2 cellular contexts compared by ENCODE assay signal in the genomic region with DNA sequence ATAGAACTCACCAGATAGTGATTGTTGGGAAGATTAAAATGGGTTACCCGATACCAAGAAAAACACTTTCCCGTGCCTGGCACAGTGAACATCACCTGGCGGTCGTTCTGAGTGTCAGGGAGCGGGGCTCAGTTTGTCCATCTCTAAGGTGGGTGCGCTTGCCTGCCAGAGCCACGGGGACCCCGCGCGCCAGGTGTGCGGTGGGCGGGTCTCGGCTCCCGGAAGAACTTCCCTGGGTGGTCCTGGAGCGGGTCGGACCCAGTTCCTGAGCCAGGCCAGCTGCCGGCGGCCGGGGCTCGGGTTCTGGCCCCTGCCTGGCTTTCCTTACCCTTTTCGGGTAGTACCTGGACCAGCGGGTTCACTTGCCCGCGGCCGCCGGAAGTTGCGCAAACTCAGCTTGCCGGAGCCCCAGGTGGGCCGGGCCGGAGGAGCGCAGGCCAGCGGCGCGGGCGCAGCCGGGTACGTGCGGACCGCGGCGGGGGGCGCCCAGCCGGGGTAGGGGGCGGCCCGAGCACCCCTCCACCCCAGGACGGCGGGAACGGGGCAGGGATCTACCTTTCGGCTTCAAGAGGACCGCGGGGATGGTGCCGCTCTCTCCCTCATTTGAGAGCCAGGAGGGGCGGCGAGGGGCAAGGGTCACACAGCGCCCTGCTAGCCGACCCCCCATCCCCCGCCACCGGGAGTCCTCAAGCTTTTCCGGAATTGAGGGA.
TF ChIP-seq lines count a peak whose summit lies in the region.

No MANE protein-coding gene starts in this region.

TF ChIP-seq in GM12878, 131 proteins besides CTCF, POLR2A, EP300 and RAD21:
- TF ChIP-seq CEBPB (IDR thresholded peaks at IDR 0.05; ENCODE audit: borderline replicate concordance in 1 of 2, low read depth in 2 of 2, low read length in 2 of 2): peak in 1 of 2 experiments; percentile 75; a peak in 1 of 4 replicates
- TF ChIP-seq TCF3 (IDR thresholded peaks at IDR 0.05; ENCODE audit: borderline replicate concordance, insufficient read depth, low read depth, low read length): no peak

TF ChIP-seq in HepG2, 621 proteins besides CTCF, POLR2A, EP300 and RAD21 (continues in another document):
- TF ChIP-seq, protein P1, sequence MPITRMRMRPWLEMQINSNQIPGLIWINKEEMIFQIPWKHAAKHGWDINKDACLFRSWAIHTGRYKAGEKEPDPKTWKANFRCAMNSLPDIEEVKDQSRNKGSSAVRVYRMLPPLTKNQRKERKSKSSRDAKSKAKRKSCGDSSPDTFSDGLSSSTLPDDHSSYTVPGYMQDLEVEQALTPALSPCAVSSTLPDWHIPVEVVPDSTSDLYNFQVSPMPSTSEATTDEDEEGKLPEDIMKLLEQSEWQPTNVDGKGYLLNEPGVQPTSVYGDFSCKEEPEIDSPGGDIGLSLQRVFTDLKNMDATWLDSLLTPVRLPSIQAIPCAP (CRISPR knock-in tag; IDR thresholded peaks at IDR 0.05; ENCODE audit: low read depth): no peak
- TF ChIP-seq ZNF34 (CRISPR knock-in tag; IDR thresholded peaks at IDR 0.05; ENCODE audit: borderline replicate concordance): no peak
- no peak for TF ChIP-seq ZNF598 (CRISPR knock-in tag; IDR thresholded peaks at IDR 0.05; ENCODE audit: borderline replicate concordance)
- 0 out of 2 replicates have a peak, but pooled peaks have one; percentile 34 for TF ChIP-seq KDM3A (CRISPR knock-in tag; IDR thresholded peaks at IDR 0.05; ENCODE audit: low read depth)
- no peak for TF ChIP-seq RBM39 (IDR thresholded peaks at IDR 0.05; ENCODE audit: low read depth, low read length, poor library complexity, severe bottlenecking)
- no peak for TF ChIP-seq ZNF660 (CRISPR knock-in tag; IDR thresholded peaks at IDR 0.05; ENCODE audit: borderline replicate concordance, low read depth)
- no peak for TF ChIP-seq MXD3 (CRISPR knock-in tag; IDR thresholded peaks at IDR 0.05)
- no peak for TF ChIP-seq ASH2L (IDR thresholded peaks at IDR 0.05; ENCODE audit: insufficient read length, low read depth, low read length)
- no peak for TF ChIP-seq ZNF510 (CRISPR knock-in tag; IDR thresholded peaks at IDR 0.05; ENCODE audit: low read depth)
- TF ChIP-seq ZNF552 (CRISPR knock-in tag; IDR thresholded peaks at IDR 0.05; ENCODE audit: borderline replicate concordance): no peak
- TF ChIP-seq MTA1 (CRISPR knock-in tag; IDR thresholded peaks at IDR 0.05; ENCODE audit: borderline replicate concordance): 0 out of 2 replicates have a peak, but pooled peaks have one; percentile 56
- TF ChIP-seq, protein P2, sequence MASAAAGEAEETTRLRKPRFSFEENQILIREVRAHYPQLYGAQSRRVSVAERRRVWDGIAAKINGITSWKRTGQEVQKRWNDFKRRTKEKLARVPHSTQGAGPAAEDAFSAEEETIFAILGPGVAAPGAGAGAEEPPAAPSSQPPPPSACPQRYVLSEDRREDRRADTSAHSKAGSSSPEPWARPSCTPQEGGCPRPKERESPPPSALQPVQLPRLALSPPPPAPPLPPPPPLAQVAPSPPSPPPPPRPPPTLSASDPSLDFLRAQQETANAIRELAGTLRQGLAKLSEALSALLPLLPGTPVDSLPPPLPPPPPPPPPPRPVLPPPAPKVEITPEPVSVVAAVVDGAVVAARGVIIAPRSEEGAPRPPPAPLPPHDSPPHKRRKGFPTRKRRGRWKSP (CRISPR knock-in tag; IDR thresholded peaks at IDR 0.05): no peak
- TF ChIP-seq, protein P3, sequence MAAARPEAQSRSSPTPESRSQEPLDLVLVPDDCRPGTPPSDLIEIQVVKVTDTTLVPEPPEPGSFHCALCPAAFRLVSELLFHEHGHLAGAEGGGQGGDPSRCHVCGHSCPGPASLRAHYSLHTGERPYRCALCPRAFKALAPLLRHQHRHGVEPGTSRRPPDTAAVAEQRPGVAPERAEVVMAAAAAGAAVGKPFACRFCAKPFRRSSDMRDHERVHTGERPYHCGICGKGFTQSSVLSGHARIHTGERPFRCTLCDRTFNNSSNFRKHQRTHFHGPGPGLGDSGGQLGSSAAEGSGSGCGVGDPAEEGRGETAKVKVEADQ (CRISPR knock-in tag; IDR thresholded peaks at IDR 0.05; ENCODE audit: borderline replicate concordance): no peak
- no peak for TF ChIP-seq ZZZ3 (CRISPR knock-in tag; IDR thresholded peaks at IDR 0.05; ENCODE audit: borderline replicate concordance)
- TF ChIP-seq, protein P4, sequence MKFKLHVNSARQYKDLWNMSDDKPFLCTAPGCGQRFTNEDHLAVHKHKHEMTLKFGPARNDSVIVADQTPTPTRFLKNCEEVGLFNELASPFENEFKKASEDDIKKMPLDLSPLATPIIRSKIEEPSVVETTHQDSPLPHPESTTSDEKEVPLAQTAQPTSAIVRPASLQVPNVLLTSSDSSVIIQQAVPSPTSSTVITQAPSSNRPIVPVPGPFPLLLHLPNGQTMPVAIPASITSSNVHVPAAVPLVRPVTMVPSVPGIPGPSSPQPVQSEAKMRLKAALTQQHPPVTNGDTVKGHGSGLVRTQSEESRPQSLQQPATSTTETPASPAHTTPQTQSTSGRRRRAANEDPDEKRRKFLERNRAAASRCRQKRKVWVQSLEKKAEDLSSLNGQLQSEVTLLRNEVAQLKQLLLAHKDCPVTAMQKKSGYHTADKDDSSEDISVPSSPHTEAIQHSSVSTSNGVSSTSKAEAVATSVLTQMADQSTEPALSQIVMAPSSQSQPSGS (CRISPR knock-in tag; IDR thresholded peaks at IDR 0.05): no peak
- TF ChIP-seq ELF4 (CRISPR knock-in tag; IDR thresholded peaks at IDR 0.05; ENCODE audit: borderline replicate concordance): no peak
- TF ChIP-seq SNAPC2 (CRISPR knock-in tag; IDR thresholded peaks at IDR 0.05): no peak
- TF ChIP-seq ELF3 (CRISPR knock-in tag; IDR thresholded peaks at IDR 0.05): peak; percentile 41; the same call in 1 of the 2 replicates
- TF ChIP-seq MYC (CRISPR knock-in tag; IDR thresholded peaks at IDR 0.05; ENCODE audit: borderline replicate concordance): peak; percentile 26; the same call in 1 of the 2 replicates
- TF ChIP-seq, protein P5, sequence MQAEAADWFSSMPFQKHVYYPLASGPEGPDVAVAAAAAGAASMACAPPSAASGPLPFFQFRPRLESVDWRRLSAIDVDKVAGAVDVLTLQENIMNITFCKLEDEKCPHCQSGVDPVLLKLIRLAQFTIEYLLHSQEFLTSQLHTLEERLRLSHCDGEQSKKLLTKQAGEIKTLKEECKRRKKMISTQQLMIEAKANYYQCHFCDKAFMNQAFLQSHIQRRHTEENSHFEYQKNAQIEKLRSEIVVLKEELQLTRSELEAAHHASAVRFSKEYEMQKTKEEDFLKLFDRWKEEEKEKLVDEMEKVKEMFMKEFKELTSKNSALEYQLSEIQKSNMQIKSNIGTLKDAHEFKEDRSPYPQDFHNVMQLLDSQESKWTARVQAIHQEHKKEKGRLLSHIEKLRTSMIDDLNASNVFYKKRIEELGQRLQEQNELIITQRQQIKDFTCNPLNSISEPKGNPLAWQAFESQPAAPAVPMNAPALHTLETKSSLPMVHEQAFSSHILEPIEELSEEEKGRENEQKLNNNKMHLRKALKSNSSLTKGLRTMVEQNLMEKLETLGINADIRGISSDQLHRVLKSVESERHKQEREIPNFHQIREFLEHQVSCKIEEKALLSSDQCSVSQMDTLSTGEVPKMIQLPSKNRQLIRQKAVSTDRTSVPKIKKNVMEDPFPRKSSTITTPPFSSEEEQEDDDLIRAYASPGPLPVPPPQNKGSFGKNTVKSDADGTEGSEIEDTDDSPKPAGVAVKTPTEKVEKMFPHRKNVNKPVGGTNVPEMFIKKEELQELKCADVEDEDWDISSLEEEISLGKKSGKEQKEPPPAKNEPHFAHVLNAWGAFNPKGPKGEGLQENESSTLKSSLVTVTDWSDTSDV (CRISPR knock-in tag; IDR thresholded peaks at IDR 0.05): no peak
- TF ChIP-seq ZNF674 (CRISPR knock-in tag; IDR thresholded peaks at IDR 0.05; ENCODE audit: low read depth): no peak
- TF ChIP-seq MED8 (CRISPR knock-in tag; IDR thresholded peaks at IDR 0.05; ENCODE audit: insufficient replicate concordance): peak; percentile 45
- TF ChIP-seq ZNF644 (CRISPR knock-in tag; IDR thresholded peaks at IDR 0.05; ENCODE audit: low read depth): no peak
- TF ChIP-seq ZNF792 (CRISPR knock-in tag; IDR thresholded peaks at IDR 0.05): no peak
- no peak for TF ChIP-seq ZNF225 (CRISPR knock-in tag; IDR thresholded peaks at IDR 0.05)
- TF ChIP-seq SPEN (CRISPR knock-in tag; IDR thresholded peaks at IDR 0.05; ENCODE audit: low read depth): peak; percentile 52; the same call in 1 of the 2 replicates
- no peak for TF ChIP-seq IKZF5 (CRISPR knock-in tag; IDR thresholded peaks at IDR 0.05)
- TF ChIP-seq, protein P6, sequence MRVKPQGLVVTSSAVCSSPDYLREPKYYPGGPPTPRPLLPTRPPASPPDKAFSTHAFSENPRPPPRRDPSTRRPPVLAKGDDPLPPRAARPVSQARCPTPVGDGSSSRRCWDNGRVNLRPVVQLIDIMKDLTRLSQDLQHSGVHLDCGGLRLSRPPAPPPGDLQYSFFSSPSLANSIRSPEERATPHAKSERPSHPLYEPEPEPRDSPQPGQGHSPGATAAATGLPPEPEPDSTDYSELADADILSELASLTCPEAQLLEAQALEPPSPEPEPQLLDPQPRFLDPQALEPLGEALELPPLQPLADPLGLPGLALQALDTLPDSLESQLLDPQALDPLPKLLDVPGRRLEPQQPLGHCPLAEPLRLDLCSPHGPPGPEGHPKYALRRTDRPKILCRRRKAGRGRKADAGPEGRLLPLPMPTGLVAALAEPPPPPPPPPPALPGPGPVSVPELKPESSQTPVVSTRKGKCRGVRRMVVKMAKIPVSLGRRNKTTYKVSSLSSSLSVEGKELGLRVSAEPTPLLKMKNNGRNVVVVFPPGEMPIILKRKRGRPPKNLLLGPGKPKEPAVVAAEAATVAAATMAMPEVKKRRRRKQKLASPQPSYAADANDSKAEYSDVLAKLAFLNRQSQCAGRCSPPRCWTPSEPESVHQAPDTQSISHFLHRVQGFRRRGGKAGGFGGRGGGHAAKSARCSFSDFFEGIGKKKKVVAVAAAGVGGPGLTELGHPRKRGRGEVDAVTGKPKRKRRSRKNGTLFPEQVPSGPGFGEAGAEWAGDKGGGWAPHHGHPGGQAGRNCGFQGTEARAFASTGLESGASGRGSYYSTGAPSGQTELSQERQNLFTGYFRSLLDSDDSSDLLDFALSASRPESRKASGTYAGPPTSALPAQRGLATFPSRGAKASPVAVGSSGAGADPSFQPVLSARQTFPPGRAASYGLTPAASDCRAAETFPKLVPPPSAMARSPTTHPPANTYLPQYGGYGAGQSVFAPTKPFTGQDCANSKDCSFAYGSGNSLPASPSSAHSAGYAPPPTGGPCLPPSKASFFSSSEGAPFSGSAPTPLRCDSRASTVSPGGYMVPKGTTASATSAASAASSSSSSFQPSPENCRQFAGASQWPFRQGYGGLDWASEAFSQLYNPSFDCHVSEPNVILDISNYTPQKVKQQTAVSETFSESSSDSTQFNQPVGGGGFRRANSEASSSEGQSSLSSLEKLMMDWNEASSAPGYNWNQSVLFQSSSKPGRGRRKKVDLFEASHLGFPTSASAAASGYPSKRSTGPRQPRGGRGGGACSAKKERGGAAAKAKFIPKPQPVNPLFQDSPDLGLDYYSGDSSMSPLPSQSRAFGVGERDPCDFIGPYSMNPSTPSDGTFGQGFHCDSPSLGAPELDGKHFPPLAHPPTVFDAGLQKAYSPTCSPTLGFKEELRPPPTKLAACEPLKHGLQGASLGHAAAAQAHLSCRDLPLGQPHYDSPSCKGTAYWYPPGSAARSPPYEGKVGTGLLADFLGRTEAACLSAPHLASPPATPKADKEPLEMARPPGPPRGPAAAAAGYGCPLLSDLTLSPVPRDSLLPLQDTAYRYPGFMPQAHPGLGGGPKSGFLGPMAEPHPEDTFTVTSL (CRISPR knock-in tag; IDR thresholded peaks at IDR 0.05; ENCODE audit: borderline replicate concordance): no peak
- no peak for TF ChIP-seq ZNF230 (CRISPR knock-in tag; IDR thresholded peaks at IDR 0.05)
- TF ChIP-seq XBP1 (CRISPR knock-in tag; IDR thresholded peaks at IDR 0.05): no peak
- TF ChIP-seq, protein P7, sequence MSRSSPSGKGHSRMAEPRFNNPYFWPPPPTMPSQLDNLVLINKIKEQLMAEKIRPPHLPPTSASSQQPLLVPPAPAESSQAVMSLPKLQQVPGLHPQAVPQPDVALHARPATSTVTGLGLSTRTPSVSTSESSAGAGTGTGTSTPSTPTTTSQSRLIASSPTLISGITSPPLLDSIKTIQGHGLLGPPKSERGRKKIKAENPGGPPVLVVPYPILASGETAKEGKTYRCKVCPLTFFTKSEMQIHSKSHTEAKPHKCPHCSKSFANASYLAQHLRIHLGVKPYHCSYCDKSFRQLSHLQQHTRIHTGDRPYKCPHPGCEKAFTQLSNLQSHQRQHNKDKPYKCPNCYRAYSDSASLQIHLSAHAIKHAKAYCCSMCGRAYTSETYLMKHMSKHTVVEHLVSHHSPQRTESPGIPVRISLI (CRISPR knock-in tag; IDR thresholded peaks at IDR 0.05; ENCODE audit: borderline replicate concordance): no peak
- no peak for TF ChIP-seq ZNF253 (CRISPR knock-in tag; IDR thresholded peaks at IDR 0.05; ENCODE audit: borderline replicate concordance)
- TF ChIP-seq, protein P8, sequence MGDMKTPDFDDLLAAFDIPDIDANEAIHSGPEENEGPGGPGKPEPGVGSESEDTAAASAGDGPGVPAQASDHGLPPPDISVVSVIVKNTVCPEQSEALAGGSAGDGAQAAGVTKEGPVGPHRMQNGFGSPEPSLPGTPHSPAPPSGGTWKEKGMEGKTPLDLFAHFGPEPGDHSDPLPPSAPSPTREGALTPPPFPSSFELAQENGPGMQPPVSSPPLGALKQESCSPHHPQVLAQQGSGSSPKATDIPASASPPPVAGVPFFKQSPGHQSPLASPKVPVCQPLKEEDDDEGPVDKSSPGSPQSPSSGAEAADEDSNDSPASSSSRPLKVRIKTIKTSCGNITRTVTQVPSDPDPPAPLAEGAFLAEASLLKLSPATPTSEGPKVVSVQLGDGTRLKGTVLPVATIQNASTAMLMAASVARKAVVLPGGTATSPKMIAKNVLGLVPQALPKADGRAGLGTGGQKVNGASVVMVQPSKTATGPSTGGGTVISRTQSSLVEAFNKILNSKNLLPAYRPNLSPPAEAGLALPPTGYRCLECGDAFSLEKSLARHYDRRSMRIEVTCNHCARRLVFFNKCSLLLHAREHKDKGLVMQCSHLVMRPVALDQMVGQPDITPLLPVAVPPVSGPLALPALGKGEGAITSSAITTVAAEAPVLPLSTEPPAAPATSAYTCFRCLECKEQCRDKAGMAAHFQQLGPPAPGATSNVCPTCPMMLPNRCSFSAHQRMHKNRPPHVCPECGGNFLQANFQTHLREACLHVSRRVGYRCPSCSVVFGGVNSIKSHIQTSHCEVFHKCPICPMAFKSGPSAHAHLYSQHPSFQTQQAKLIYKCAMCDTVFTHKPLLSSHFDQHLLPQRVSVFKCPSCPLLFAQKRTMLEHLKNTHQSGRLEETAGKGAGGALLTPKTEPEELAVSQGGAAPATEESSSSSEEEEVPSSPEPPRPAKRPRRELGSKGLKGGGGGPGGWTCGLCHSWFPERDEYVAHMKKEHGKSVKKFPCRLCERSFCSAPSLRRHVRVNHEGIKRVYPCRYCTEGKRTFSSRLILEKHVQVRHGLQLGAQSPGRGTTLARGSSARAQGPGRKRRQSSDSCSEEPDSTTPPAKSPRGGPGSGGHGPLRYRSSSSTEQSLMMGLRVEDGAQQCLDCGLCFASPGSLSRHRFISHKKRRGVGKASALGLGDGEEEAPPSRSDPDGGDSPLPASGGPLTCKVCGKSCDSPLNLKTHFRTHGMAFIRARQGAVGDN (CRISPR knock-in tag; IDR thresholded peaks at IDR 0.05): peak; percentile 70
